ENCODE assay signal across 9 cellular contexts in genomic region chr5:179794575-179794974, GRCh38. TPM values are rescaled to one million over a fixed set of nuclear protein-coding genes. Genes with fewer than 3 reads are reported as not detected.
DNase-seq lines count a peak whose midpoint lies in the region; FAIRE-seq and TF ChIP-seq lines count a peak whose summit lies in the region.
"Had no signal": no experiment of that assay in that cellular context is flagged by ENCODE, and none has a peak within 500 bp of the region (broad histone marks: within the 10 kb centered on the region; RNA-seq: fewer than 3 reads in every experiment).

No MANE protein-coding gene starts in this region.

- intact Hi-C loops in activated T-helper 1 cell treated with anti-CD3 and anti-CD28 coated beads, Interleukin-12 subunit alpha, Interleukin-12 subunit beta, Interleukin-2, Interleukin-4 antibody, amounts not matched to agents 30 ng/mL and 10 ng/mL and 1 ng/mL, durations not matched to agents 14 hours and 24 hours and 36 hours (cut with micrococcal nuclease): no loop called here

- H3K4me2 ChIP-seq in keratinocyte (ENCODE audit: control insufficient read depth, extremely low read depth, insufficient read depth, low read depth, low read length) (peak overlapping the region; percentile 75), SK-N-SH (no peak overlapping the region)

- H3K27ac Mint-ChIP-seq in activated T-helper 1 cell treated with anti-CD3 and anti-CD28 coated beads, Interleukin-12 subunit alpha, Interleukin-12 subunit beta, Interleukin-2, Interleukin-4 antibody, amounts not matched to agents 30 ng/mL and 10 ng/mL and 1 ng/mL, durations not matched to agents 14 hours and 24 hours and 36 hours: no peak overlapping the region

- H3K36me3 ChIP-seq in keratinocyte (ENCODE audit: control insufficient read depth in 2 of 2, extremely low read depth in 1 of 2, insufficient read depth in 2 of 2, low read length in 2 of 2) (peaks cover 19 to 20% of the 10 kb centered on the region in 2 experiments), SK-N-SH (replicated peaks in 1 of 2; ENCODE audit: control insufficient read depth in 1 of 2, insufficient read depth in 2 of 2, low read length in 1 of 2) (peaks cover 0 to 22% of the 10 kb centered on the region in 2 experiments)

- TF ChIP-seq EP300 in SK-N-SH (IDR thresholded peaks at IDR 0.05; ENCODE audit: borderline replicate concordance in 1 of 2, low read depth in 1 of 2, low read length in 1 of 2): no peak

- H3K4me3 ChIP-seq in keratinocyte (ENCODE audit: control insufficient read depth in 2 of 3, extremely low read depth in 1 of 3, insufficient read depth in 2 of 3, low read depth in 1 of 3, low read length in 3 of 3) (no peak overlapping the region), SK-N-SH (ENCODE audit: low read depth in 2 of 2, low read length in 1 of 2) (no peak overlapping the region)

- H3K79me2 ChIP-seq in keratinocyte (ENCODE audit: control insufficient read depth, insufficient read depth, low read length) (no peaks in the 10 kb centered on the region), SK-N-SH (ENCODE audit: insufficient read depth) (no peaks in the 10 kb centered on the region)

- H3K9ac ChIP-seq in keratinocyte (ENCODE audit: control insufficient read depth, extremely low read depth, insufficient read depth, low read length) (no peak overlapping the region), SK-N-SH (no peak overlapping the region)

- no peak for FAIRE-seq in keratinocyte (lab: Jason Lieb, UNC)

- H3K4me1 Mint-ChIP-seq in activated T-helper 1 cell treated with anti-CD3 and anti-CD28 coated beads, Interleukin-12 subunit alpha, Interleukin-12 subunit beta, Interleukin-2, Interleukin-4 antibody, amounts not matched to agents 30 ng/mL and 10 ng/mL and 1 ng/mL, durations not matched to agents 14 hours and 24 hours and 36 hours (ENCODE audit: low read depth): peaks cover 8% of the 10 kb centered on the region

- H3K4me1 ChIP-seq in keratinocyte (ENCODE audit: control insufficient read depth, extremely low read depth, insufficient read depth, low read length): peaks cover 22% of the 10 kb centered on the region
- H3K4me1 ChIP-seq in SK-N-SH (ENCODE audit: control insufficient read depth in 1 of 2, insufficient read depth in 2 of 2, low read depth in 1 of 2, low read length in 1 of 2): peaks cover 0 to 14% of the 10 kb centered on the region in 2 experiments; a peak in 1 of 4 replicates

- H2AFZ ChIP-seq in keratinocyte (ENCODE audit: control insufficient read depth, low read length): no peak overlapping the region
- H2AFZ ChIP-seq in SK-N-SH (ENCODE audit: low read depth): no peak overlapping the region

- H3K9me3 Mint-ChIP-seq in activated T-helper 1 cell treated with anti-CD3 and anti-CD28 coated beads, Interleukin-12 subunit alpha, Interleukin-12 subunit beta, Interleukin-2, Interleukin-4 antibody, amounts not matched to agents 30 ng/mL and 10 ng/mL and 1 ng/mL, durations not matched to agents 14 hours and 24 hours and 36 hours: no peaks in the 10 kb centered on the region

- peaks cover 9% of the 10 kb centered on the region for H3K36me3 Mint-ChIP-seq in activated T-helper 1 cell treated with anti-CD3 and anti-CD28 coated beads, Interleukin-12 subunit alpha, Interleukin-12 subunit beta, Interleukin-2, Interleukin-4 antibody, amounts not matched to agents 30 ng/mL and 10 ng/mL and 1 ng/mL, durations not matched to agents 14 hours and 24 hours and 36 hours (ENCODE audit: low read depth)

- H3K27me3 ChIP-seq in keratinocyte (ENCODE audit: control insufficient read depth, extremely low read depth, insufficient read depth, low read length): no peaks in the 10 kb centered on the region
- no peaks in the 10 kb centered on the region for H3K27me3 ChIP-seq in SK-N-SH (ENCODE audit: insufficient read depth)
- H3K27me3 ChIP-seq: right lobe of liver had no signal

- peaks cover 4% of the 10 kb centered on the region for H3F3A ChIP-seq in SK-N-SH (replicated peaks; ENCODE audit: insufficient read depth)

- H3K4me3 Mint-ChIP-seq in activated T-helper 1 cell treated with anti-CD3 and anti-CD28 coated beads, Interleukin-12 subunit alpha, Interleukin-12 subunit beta, Interleukin-2, Interleukin-4 antibody, amounts not matched to agents 30 ng/mL and 10 ng/mL and 1 ng/mL, durations not matched to agents 14 hours and 24 hours and 36 hours: peak overlapping the region; percentile 59

- dilution Hi-C loops in keratinocyte (cut with MboI; ENCODE audit: extremely low pct_ligation_motif_present, low sequenced_read_pairs): no loop called here

- H3K9me2 ChIP-seq in SK-N-SH: no peaks in the 10 kb centered on the region

- no peak for TF ChIP-seq RAD21 in SK-N-SH (IDR thresholded peaks at IDR 0.05; ENCODE audit: low read length)

- CTCF ChIA-PET in SK-N-SH (lab: Yijun Ruan, JAX): interaction anchor here (1.1 to 8.3 kb wide), 4 partner anchors 11 to 31 kb away, joined by 3 to 67 read pairs (median 14); partner anchors contain the start of gene MGAT4B

- peak; percentile 56 for DNase-seq in activated CD8-positive, alpha-beta memory T cell treated with anti-CD3 and anti-CD28 coated beads, Interleukin-2, amount 50 U/mL, for 48 hours
- DNase-seq in activated CD8-positive, alpha-beta memory T cell treated with anti-CD3 and anti-CD28 coated beads, Interleukin-2, amount 50 U/mL, for 4 hours: no peak
- no peak for DNase-seq in activated T-helper 1 cell treated with anti-CD3 and anti-CD28 coated beads, Interleukin-12 subunit alpha, Interleukin-12 subunit beta, Interleukin-2, Interleukin-4 antibody, amounts not matched to agents 30 ng/mL and 10 ng/mL and 1 ng/mL, durations not matched to agents 14 hours and 24 hours and 36 hours (ENCODE audit: low spot score)
- no peak for DNase-seq in keratinocyte (ENCODE audit: low read depth, low spot score)
- DNase-seq in substantia nigra (lab: John Stamatoyannopoulos, UW): no peak
- DNase-seq in NK-92 treated with Interleukin-12 subunit alpha and Interleukin-12 subunit beta, amount 100 ng/mL, for 24 hours (lab: John Stamatoyannopoulos, UW): no peak
- no peak for DNase-seq in SK-N-SH
- DNase-seq in GM20000 (ENCODE audit: low spot score): no peak

- H3K9me1 ChIP-seq in keratinocyte (ENCODE audit: control insufficient read depth, extremely low read depth, insufficient read depth, low read length): no peaks in the 10 kb centered on the region

- no peak for TF ChIP-seq CTCF in keratinocyte (optimal IDR thresholded peaks at IDR 0.05 in 1 of 3, IDR thresholded peaks at IDR 0.05 in 1 of 3, conservative IDR thresholded peaks at IDR 0.05 in 1 of 3; ENCODE audit: extremely low read depth in 1 of 3, insufficient read depth in 2 of 3, low read length in 3 of 3)
- no peak for TF ChIP-seq CTCF in SK-N-SH (IDR thresholded peaks at IDR 0.05)
- no peak for TF ChIP-seq CTCF in GM20000 (IDR thresholded peaks at IDR 0.05; ENCODE audit: extremely low read depth, missing control alignments)

- POLR2A ChIA-PET in SK-N-SH (lab: Yijun Ruan, JAX): interaction anchor here (0.9 kb wide), 1 partner anchor 32 kb away, joined by 3 read pairs; no protein-coding TSS in a partner anchor

- H3K27me3 Mint-ChIP-seq in activated T-helper 1 cell treated with anti-CD3 and anti-CD28 coated beads, Interleukin-12 subunit alpha, Interleukin-12 subunit beta, Interleukin-2, Interleukin-4 antibody, amounts not matched to agents 30 ng/mL and 10 ng/mL and 1 ng/mL, durations not matched to agents 14 hours and 24 hours and 36 hours (ENCODE audit: insufficient read depth): no peaks in the 10 kb centered on the region

- H3K9me3 ChIP-seq in keratinocyte (ENCODE audit: control insufficient read depth, low read depth, low read length) (no peaks in the 10 kb centered on the region), SK-N-SH (no peaks in the 10 kb centered on the region)
- H3K9me3 ChIP-seq: right lobe of liver had no signal

- WGBS in SK-N-SH (ENCODE audit: low lambda C conversion rate): no CpG with 5 or more reads among the region's 3 CpGs

- H4K20me1 ChIP-seq in keratinocyte (ENCODE audit: control insufficient read depth, extremely low read depth, insufficient read depth, low read length) (no peaks in the 10 kb centered on the region), SK-N-SH (ENCODE audit: insufficient read depth) (no peaks in the 10 kb centered on the region)

- H3K27ac ChIP-seq in keratinocyte (ENCODE audit: control insufficient read depth, insufficient read depth, low read length): no peak overlapping the region
- peak overlapping the region; percentile 74 for H3K27ac ChIP-seq in substantia nigra (ENCODE audit: low read depth, low read length, poor library complexity, severe bottlenecking)
- H3K27ac ChIP-seq in SK-N-SH (ENCODE audit: low read depth in 2 of 2, low read length in 1 of 2): no peak overlapping the region

RNA-seq across cellular contexts. Expression of gene LTC4S, which starts 0.8 kb away (rescaled TPM):
- 0.64 and 1.7 TPM in 2 replicates for total RNA-seq in activated T-helper 1 cell treated with anti-CD3 and anti-CD28 coated beads, Interleukin-12 subunit alpha, Interleukin-12 subunit beta, Interleukin-2, Interleukin-4 antibody, amounts not matched to agents 30 ng/mL and 10 ng/mL and 1 ng/mL, durations not matched to agents 14 hours and 24 hours and 36 hours
- polyA plus RNA-seq in keratinocyte (0.30 TPM in 1 of 3 replicates, not detected in the others), SK-N-SH (2012; rRNA removed) (0.34 and 0.43 TPM in 2 replicates)
- not detected for polyA plus RNA-seq in keratinocyte (2011; ENCODE audit: low read depth)
- 0.27 TPM in 1 of 2 replicates, not detected in the other for polyA plus RNA-seq in keratinocyte (2011; cell fraction: cytosol; rRNA removed)
- not detected in 2 replicates for polyA plus RNA-seq in keratinocyte (2011; cell fraction: nucleus; rRNA removed)
- 0.32 and 0.61 TPM in 2 replicates for polyA plus RNA-seq in keratinocyte (2012; ENCODE audit: low replicate concordance)
- not detected in 3 replicates for polyA minus RNA-seq in keratinocyte
- not detected for polyA minus RNA-seq in keratinocyte (2011; cell fraction: cytosol; rRNA and poly(A)+ RNA removed)
- polyA minus RNA-seq in keratinocyte (2011; cell fraction: nucleus; rRNA and poly(A)+ RNA removed): not detected in 2 replicates
- 0.14 TPM in 1 of 2 replicates, not detected in the other for polyA plus RNA-seq in SK-N-SH (2012; cell fraction: cytosol; rRNA removed)
- polyA plus RNA-seq in SK-N-SH (2012; cell fraction: nucleus; rRNA removed): 0.67 and 0.75 TPM in 2 replicates

RNA-seq across cellular contexts. Expression of gene MGAT4B, which starts 12.1 kb away (rescaled TPM):
- total RNA-seq in activated T-helper 1 cell treated with anti-CD3 and anti-CD28 coated beads, Interleukin-12 subunit alpha, Interleukin-12 subunit beta, Interleukin-2, Interleukin-4 antibody, amounts not matched to agents 30 ng/mL and 10 ng/mL and 1 ng/mL, durations not matched to agents 14 hours and 24 hours and 36 hours: 124 and 132 TPM in 2 replicates
- polyA plus RNA-seq in keratinocyte (69.8 to 173 TPM (median 89.1 TPM) in 3 replicates), SK-N-SH (2012; rRNA removed) (174 and 190 TPM in 2 replicates)
- 177 TPM for polyA plus RNA-seq in keratinocyte (2011; ENCODE audit: low read depth)
- polyA plus RNA-seq in keratinocyte (2011; cell fraction: cytosol; rRNA removed): 126 and 152 TPM in 2 replicates
- polyA plus RNA-seq in keratinocyte (2011; cell fraction: nucleus; rRNA removed): 227 and 261 TPM in 2 replicates
- 106 and 109 TPM in 2 replicates for polyA plus RNA-seq in keratinocyte (2012; ENCODE audit: low replicate concordance)
- 108 to 245 TPM (median 131 TPM) in 3 replicates for polyA minus RNA-seq in keratinocyte
- 213 TPM for polyA minus RNA-seq in keratinocyte (2011; cell fraction: cytosol; rRNA and poly(A)+ RNA removed)
- polyA minus RNA-seq in keratinocyte (2011; cell fraction: nucleus; rRNA and poly(A)+ RNA removed): 109 and 127 TPM in 2 replicates
- polyA plus RNA-seq in SK-N-SH (2012; cell fraction: cytosol; rRNA removed): 120 and 170 TPM in 2 replicates
- 434 and 545 TPM in 2 replicates for polyA plus RNA-seq in SK-N-SH (2012; cell fraction: nucleus; rRNA removed)

RNA-seq across cellular contexts. Expression of gene SQSTM1, which starts 26.1 kb away (rescaled TPM):
- total RNA-seq in activated T-helper 1 cell treated with anti-CD3 and anti-CD28 coated beads, Interleukin-12 subunit alpha, Interleukin-12 subunit beta, Interleukin-2, Interleukin-4 antibody, amounts not matched to agents 30 ng/mL and 10 ng/mL and 1 ng/mL, durations not matched to agents 14 hours and 24 hours and 36 hours: 221 and 233 TPM in 2 replicates
- polyA plus RNA-seq in keratinocyte (75.7 to 170 TPM (median 116 TPM) in 3 replicates), SK-N-SH (2012; rRNA removed) (181 and 185 TPM in 2 replicates)
- 213 TPM for polyA plus RNA-seq in keratinocyte (2011; ENCODE audit: low read depth)
- 114 and 159 TPM in 2 replicates for polyA plus RNA-seq in keratinocyte (2011; cell fraction: cytosol; rRNA removed)
- polyA plus RNA-seq in keratinocyte (2011; cell fraction: nucleus; rRNA removed): 252 and 279 TPM in 2 replicates
- 242 and 584 TPM in 2 replicates for polyA plus RNA-seq in keratinocyte (2012; ENCODE audit: low replicate concordance)
- 75.7 to 129 TPM (median 109 TPM) in 3 replicates for polyA minus RNA-seq in keratinocyte
- polyA minus RNA-seq in keratinocyte (2011; cell fraction: cytosol; rRNA and poly(A)+ RNA removed): 346 TPM
- polyA minus RNA-seq in keratinocyte (2011; cell fraction: nucleus; rRNA and poly(A)+ RNA removed): 576 and 665 TPM in 2 replicates
- 98.5 and 121 TPM in 2 replicates for polyA plus RNA-seq in SK-N-SH (2012; cell fraction: cytosol; rRNA removed)
- polyA plus RNA-seq in SK-N-SH (2012; cell fraction: nucleus; rRNA removed): 413 and 442 TPM in 2 replicates
